8 cellular contexts compared by ENCODE assay signal in genomic region chr2:131492015-131492417, GRCh38. TPM values are rescaled to one million over a fixed set of nuclear protein-coding genes. Genes with fewer than 3 reads are reported as not detected.
DNase-seq lines count a peak whose midpoint lies in the region; ATAC-seq and TF ChIP-seq lines count a peak whose summit lies in the region.
"Not testable (repeated sequence)": the region's sequence is repeated elsewhere in the genome, so short reads cannot be mapped to it uniquely, and the experiment has no call there.

A gene with protein sequence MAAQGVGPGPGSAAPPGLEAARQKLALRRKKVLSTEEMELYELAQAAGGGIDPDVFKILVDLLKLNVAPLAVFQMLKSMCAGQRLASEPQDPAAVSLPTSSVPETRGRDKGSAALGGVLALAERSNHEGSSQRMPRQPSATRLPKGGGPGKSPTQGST (minus strand): TSS chr2:131492397. CDS start chr2:131492376, 21 bp downstream.

- POLR2A ChIA-PET in CD4-positive, alpha-beta memory T cell (lab: Charles Lee; ENCODE audit: partially characterized antibody) = interaction anchor here (1.2 to 2.1 kb wide), 9 partner anchors 9 to 1310 kb away, joined by 3 to 14 read pairs (median 9); partner anchors contain the start of genes FAM168B, IMP4, MZT2B and SMPD4

- not testable (repeated sequence) for H3K27me3 ChIP-seq in CD4-positive, alpha-beta memory T cell (ENCODE audit: insufficient read depth, low read length); Peyer's patch

- CTCF ChIA-PET in CD4-positive, alpha-beta memory T cell (lab: Charles Lee; ENCODE audit: partially characterized antibody) = interaction anchor here (0.6 to 2.8 kb wide), 10 partner anchors 9 to 1311 kb away, joined by 3 to 14 read pairs (median 6); partner anchors contain the start of genes CCDC74A, IMP4 and SMPD4

- not testable (repeated sequence) for H3K27me3 Mint-ChIP-seq in CD4-positive, alpha-beta memory T cell

- H3K9me3 ChIP-seq in CD4-positive, alpha-beta memory T cell (ENCODE audit: control insufficient read depth in 1 of 2, low read length in 2 of 2); Peyer's patch; mucosa of descending colon: not testable (repeated sequence)

- H3K4me1 Mint-ChIP-seq in CD4-positive, alpha-beta memory T cell = peaks cover 15 to 56% (median 33%) of the 10 kb centered on the region in 4 donors

- H3K36me3 ChIP-seq in CD4-positive, alpha-beta memory T cell (ENCODE audit: insufficient read depth, low read length); Peyer's patch; mucosa of descending colon (ENCODE audit: low read depth): not testable (repeated sequence)

- DNase-seq in CD4-positive, alpha-beta memory T cell; fibroblast of villous mesenchyme (ENCODE audit: low read depth): not testable (repeated sequence)
- DNase-seq in Peyer's patch (peak in 1 of 3 donors; percentile 30), mucosa of descending colon (peak in 1 of 3 donors; percentile 77)
- DNase-seq in stimulated activated CD8-positive, alpha-beta memory T cell treated with anti-CD3 and anti-CD28 coated beads, Interleukin-4, amount 100 ng/mL, for 24 hours (ENCODE audit: low read depth) = peak; percentile 15

- peak in 1 of 6 experiments; percentile 55 for TF ChIP-seq CTCF in Peyer's patch (IDR thresholded peaks at IDR 0.05)
- not testable (repeated sequence) for TF ChIP-seq CTCF in fibroblast of villous mesenchyme (IDR thresholded peaks at IDR 0.05; ENCODE audit: insufficient read depth, low read depth, low read length); mucosa of descending colon (IDR thresholded peaks at IDR 0.05)

- H3K27ac Mint-ChIP-seq in CD4-positive, alpha-beta memory T cell = peak within 1 kb of the TSS; percentile 97 to 100 (median 99)

- H3K4me3 Mint-ChIP-seq in CD4-positive, alpha-beta memory T cell = peak within 1 kb of the TSS; percentile 93 to 99 (median 96)

- H3K36me3 Mint-ChIP-seq in CD4-positive, alpha-beta memory T cell = peaks cover 0 to 21% of the 10 kb centered on the region in 2 donors

- peaks cover 38% of the 10 kb centered on the region for H3K4me1 ChIP-seq in CD4-positive, alpha-beta memory T cell (ENCODE audit: insufficient read depth, low read length)
- H3K4me1 ChIP-seq in Peyer's patch = peaks cover 0 to 31% (median 6%) of the 10 kb centered on the region in 4 donors
- peaks cover 12% of the 10 kb centered on the region for H3K4me1 ChIP-seq in mucosa of descending colon (ENCODE audit: low read depth)

- H3K9me3 Mint-ChIP-seq in CD4-positive, alpha-beta memory T cell = not testable (repeated sequence)

- intact Hi-C loops in CD4-positive, alpha-beta memory T cell (cut with micrococcal nuclease) = loop anchor here (1.0 to 5.0 kb wide), 8 partner anchors 35 to 1311 kb away; partner anchors contain the start of genes CCDC74A, FAM168B, IMP4 and PLEKHB2
- intact Hi-C loops in mucosa of descending colon (cut with DNase I, micrococcal nuclease) = not testable (repeated sequence)

- ATAC-seq in GM19463 (IDR thresholded peaks at IDR 0.05; ENCODE audit: unreplicated experiment) (peak; percentile 12), HG03095 (IDR thresholded peaks at IDR 0.05; ENCODE audit: unreplicated experiment) (peak; percentile 2), mucosa of descending colon (peak; percentile 4)

- TF ChIP-seq POLR2A in Peyer's patch (IDR thresholded peaks at IDR 0.05) = not testable (repeated sequence)

- peak within 1 kb of the TSS; percentile 90 to 93 for H3K4me3 ChIP-seq in CD4-positive, alpha-beta memory T cell (ENCODE audit: low read length in 2 of 2)
- H3K4me3 ChIP-seq in Peyer's patch (peak within 1 kb of the TSS; percentile 81 to 95 (median 90)), fibroblast of villous mesenchyme (ENCODE audit: low read depth, low read length) (peak within 1 kb of the TSS; percentile 74), mucosa of descending colon (peak within 1 kb of the TSS; percentile 67)

- H3K27ac ChIP-seq in CD4-positive, alpha-beta memory T cell (ENCODE audit: low read depth, low read length) = peak within 1 kb of the TSS; percentile 94
- H3K27ac ChIP-seq in Peyer's patch = peak within 1 kb of the TSS; percentile 92 to 97 (median 94)
- H3K27ac ChIP-seq in angular gyrus (ENCODE audit: low read depth, low read length) = peak within 1 kb of the TSS; percentile 82

RNA-seq across cellular contexts. Expression of the gene that starts here (rescaled TPM):
- 100 to 1,000 TPM; 108 to 115 TPM for total RNA-seq in CD4-positive, alpha-beta memory T cell
- polyA plus RNA-seq in CD4-positive, alpha-beta memory T cell = 100 to 1,000 TPM in 1 of 2 donors, 10 to 100 TPM in 1; 97.6 to 126 TPM
- total RNA-seq in Peyer's patch (10 to 100 TPM; 24.9 to 46.2 (median 44.7) TPM), fibroblast of villous mesenchyme (52.7 and 80.9 TPM in 2 replicates), mucosa of descending colon (10 to 100 TPM; 47.5 to 75.3 (median 60.4) TPM)
